ENCODE assay signal across 1 cellular context in the genomic region with DNA sequence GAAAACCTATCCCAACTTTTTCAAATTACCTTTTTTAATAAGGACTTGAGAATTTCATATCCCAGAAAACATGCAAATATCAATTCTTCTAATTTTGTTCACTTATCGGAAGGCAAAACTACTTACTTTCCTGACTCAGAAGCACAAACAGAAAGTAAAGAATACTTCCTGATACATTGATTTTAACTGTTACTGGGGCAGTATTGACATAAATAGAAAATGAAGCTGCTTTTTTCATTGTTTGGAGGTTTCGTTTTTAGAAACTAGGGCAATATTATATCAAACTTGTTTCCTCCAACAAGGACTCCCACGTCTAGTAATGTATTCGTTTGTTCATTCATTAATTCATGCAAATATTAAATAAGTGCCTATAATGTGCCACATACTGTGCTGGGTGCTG.
TF ChIP-seq lines count a peak whose summit lies in the region.

No MANE protein-coding gene starts in this region.

TF ChIP-seq in K562, 482 proteins besides CTCF, POLR2A, EP300 and RAD21:
- TF ChIP-seq SRSF3 (IDR thresholded peaks at IDR 0.05; ENCODE audit: insufficient read depth, low read length) (no peak), OTX1 (CRISPR knock-in tag; IDR thresholded peaks at IDR 0.05) (no peak), KAT7 (CRISPR knock-in tag; IDR thresholded peaks at IDR 0.05; ENCODE audit: borderline replicate concordance) (no peak), NCOA1 (IDR thresholded peaks at IDR 0.05; ENCODE audit: low read depth) (no peak), NCOA6 (IDR thresholded peaks at IDR 0.05) (no peak), KLF16 (IDR thresholded peaks at IDR 0.05) (no peak)
- TF ChIP-seq, protein P1, sequence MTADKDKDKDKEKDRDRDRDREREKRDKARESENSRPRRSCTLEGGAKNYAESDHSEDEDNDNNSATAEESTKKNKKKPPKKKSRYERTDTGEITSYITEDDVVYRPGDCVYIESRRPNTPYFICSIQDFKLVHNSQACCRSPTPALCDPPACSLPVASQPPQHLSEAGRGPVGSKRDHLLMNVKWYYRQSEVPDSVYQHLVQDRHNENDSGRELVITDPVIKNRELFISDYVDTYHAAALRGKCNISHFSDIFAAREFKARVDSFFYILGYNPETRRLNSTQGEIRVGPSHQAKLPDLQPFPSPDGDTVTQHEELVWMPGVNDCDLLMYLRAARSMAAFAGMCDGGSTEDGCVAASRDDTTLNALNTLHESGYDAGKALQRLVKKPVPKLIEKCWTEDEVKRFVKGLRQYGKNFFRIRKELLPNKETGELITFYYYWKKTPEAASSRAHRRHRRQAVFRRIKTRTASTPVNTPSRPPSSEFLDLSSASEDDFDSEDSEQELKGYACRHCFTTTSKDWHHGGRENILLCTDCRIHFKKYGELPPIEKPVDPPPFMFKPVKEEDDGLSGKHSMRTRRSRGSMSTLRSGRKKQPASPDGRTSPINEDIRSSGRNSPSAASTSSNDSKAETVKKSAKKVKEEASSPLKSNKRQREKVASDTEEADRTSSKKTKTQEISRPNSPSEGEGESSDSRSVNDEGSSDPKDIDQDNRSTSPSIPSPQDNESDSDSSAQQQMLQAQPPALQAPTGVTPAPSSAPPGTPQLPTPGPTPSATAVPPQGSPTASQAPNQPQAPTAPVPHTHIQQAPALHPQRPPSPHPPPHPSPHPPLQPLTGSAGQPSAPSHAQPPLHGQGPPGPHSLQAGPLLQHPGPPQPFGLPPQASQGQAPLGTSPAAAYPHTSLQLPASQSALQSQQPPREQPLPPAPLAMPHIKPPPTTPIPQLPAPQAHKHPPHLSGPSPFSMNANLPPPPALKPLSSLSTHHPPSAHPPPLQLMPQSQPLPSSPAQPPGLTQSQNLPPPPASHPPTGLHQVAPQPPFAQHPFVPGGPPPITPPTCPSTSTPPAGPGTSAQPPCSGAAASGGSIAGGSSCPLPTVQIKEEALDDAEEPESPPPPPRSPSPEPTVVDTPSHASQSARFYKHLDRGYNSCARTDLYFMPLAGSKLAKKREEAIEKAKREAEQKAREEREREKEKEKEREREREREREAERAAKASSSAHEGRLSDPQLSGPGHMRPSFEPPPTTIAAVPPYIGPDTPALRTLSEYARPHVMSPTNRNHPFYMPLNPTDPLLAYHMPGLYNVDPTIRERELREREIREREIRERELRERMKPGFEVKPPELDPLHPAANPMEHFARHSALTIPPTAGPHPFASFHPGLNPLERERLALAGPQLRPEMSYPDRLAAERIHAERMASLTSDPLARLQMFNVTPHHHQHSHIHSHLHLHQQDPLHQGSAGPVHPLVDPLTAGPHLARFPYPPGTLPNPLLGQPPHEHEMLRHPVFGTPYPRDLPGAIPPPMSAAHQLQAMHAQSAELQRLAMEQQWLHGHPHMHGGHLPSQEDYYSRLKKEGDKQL (CRISPR knock-in tag; IDR thresholded peaks at IDR 0.05; ENCODE audit: borderline replicate concordance), result no peak
- TF ChIP-seq, protein P2, sequence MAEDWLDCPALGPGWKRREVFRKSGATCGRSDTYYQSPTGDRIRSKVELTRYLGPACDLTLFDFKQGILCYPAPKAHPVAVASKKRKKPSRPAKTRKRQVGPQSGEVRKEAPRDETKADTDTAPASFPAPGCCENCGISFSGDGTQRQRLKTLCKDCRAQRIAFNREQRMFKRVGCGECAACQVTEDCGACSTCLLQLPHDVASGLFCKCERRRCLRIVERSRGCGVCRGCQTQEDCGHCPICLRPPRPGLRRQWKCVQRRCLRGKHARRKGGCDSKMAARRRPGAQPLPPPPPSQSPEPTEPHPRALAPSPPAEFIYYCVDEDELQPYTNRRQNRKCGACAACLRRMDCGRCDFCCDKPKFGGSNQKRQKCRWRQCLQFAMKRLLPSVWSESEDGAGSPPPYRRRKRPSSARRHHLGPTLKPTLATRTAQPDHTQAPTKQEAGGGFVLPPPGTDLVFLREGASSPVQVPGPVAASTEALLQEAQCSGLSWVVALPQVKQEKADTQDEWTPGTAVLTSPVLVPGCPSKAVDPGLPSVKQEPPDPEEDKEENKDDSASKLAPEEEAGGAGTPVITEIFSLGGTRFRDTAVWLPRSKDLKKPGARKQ (CRISPR knock-in tag; IDR thresholded peaks at IDR 0.05), result no peak
- TF ChIP-seq, protein P3, sequence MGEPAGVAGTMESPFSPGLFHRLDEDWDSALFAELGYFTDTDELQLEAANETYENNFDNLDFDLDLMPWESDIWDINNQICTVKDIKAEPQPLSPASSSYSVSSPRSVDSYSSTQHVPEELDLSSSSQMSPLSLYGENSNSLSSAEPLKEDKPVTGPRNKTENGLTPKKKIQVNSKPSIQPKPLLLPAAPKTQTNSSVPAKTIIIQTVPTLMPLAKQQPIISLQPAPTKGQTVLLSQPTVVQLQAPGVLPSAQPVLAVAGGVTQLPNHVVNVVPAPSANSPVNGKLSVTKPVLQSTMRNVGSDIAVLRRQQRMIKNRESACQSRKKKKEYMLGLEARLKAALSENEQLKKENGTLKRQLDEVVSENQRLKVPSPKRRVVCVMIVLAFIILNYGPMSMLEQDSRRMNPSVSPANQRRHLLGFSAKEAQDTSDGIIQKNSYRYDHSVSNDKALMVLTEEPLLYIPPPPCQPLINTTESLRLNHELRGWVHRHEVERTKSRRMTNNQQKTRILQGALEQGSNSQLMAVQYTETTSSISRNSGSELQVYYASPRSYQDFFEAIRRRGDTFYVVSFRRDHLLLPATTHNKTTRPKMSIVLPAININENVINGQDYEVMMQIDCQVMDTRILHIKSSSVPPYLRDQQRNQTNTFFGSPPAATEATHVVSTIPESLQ (CRISPR knock-in tag; IDR thresholded peaks at IDR 0.05), result no peak
